Comparison of ENCODE assay signal across 13 cellular contexts in genomic region chr3:54046677-54047214, GRCh38.
A peak's percentile ranks its signal among the peaks of the same experiment; 100 is the strongest.
DNase-seq lines count a peak whose midpoint lies in the region; ATAC-seq, FAIRE-seq and TF ChIP-seq lines count a peak whose summit lies in the region.
"Had no signal": no experiment of that assay in that cellular context is flagged by ENCODE, and none has a peak within 500 bp of the region (broad histone marks: within the 10 kb centered on the region; RNA-seq: fewer than 3 reads in every experiment).

No MANE protein-coding gene starts in this region.

- no peaks in the 10 kb centered on the region for H3K36me3 ChIP-seq in body of pancreas (replicated peaks in 1 of 2; ENCODE audit: insufficient read depth in 1 of 2, low read depth in 2 of 2)

- no peaks in the 10 kb centered on the region for H3K27me3 ChIP-seq in body of pancreas

- peak; percentile 9 for FAIRE-seq in HTR-8/SVneo (lab: Jason Lieb, UNC)
- FAIRE-seq: G401.6 had no signal

- DNase-seq in AG08395 (ENCODE audit: low spot score) (peak; percentile 24), HTR-8/SVneo (ENCODE audit: insufficient read length, low spot score) (no peak), body of pancreas (peak; percentile 12 to 66 (median 39)), left colon (no peak), HCEC 1CT (no peak)
- no peak for DNase-seq in stimulated activated CD4-positive, alpha-beta T cell treated with anti-CD3 and anti-CD28 coated beads, Interleukin-15, amount 100 ng/mL, for 24 hours
- no peak for DNase-seq in activated CD8-positive, alpha-beta memory T cell treated with anti-CD3 and anti-CD28 coated beads, Interleukin-2, amount 10 ng/mL, durations not matched to agents 7 days and 5 days
- DNase-seq: aorta, hypothalamus, T-helper 9 cell had no signal

- no peak overlapping the region for H3K27ac Mint-ChIP-seq in activated CD8-positive, alpha-beta memory T cell treated with anti-CD3 and anti-CD28 coated beads, Interleukin-2, amount 10 ng/mL, durations not matched to agents 7 days and 5 days
- H3K27ac Mint-ChIP-seq: GM23338 had no signal

- H3K36me3 Mint-ChIP-seq in activated CD8-positive, alpha-beta memory T cell treated with anti-CD3 and anti-CD28 coated beads, Interleukin-2, amount 10 ng/mL, durations not matched to agents 7 days and 5 days: no peaks in the 10 kb centered on the region

- no peak for TF ChIP-seq CTCF in body of pancreas (IDR thresholded peaks at IDR 0.05)

- H3K4me3 Mint-ChIP-seq in activated CD8-positive, alpha-beta memory T cell treated with anti-CD3 and anti-CD28 coated beads, Interleukin-2, amount 10 ng/mL, durations not matched to agents 7 days and 5 days: no peak overlapping the region
- H3K4me3 Mint-ChIP-seq: GM23338 had no signal

- no peaks in the 10 kb centered on the region for H3K9me3 ChIP-seq in body of pancreas

- ATAC-seq in body of pancreas (no peak), left colon (peak; percentile 55), GM19328 (IDR thresholded peaks at IDR 0.05; ENCODE audit: unreplicated experiment) (no peak)
- no peak for ATAC-seq in activated CD8-positive, alpha-beta memory T cell treated with anti-CD3 and anti-CD28 coated beads, Interleukin-2, amount 10 ng/mL, durations not matched to agents 7 days and 5 days
- ATAC-seq: GM23338 had no signal

- CTCF ChIA-PET in activated CD8-positive, alpha-beta memory T cell treated with anti-CD3 and anti-CD28 coated beads, Interleukin-2, amount 10 ng/mL, durations not matched to agents 7 days and 5 days (lab: Charles Lee): no interaction called here

- intact Hi-C loops in body of pancreas (cut with DNase I) (no loop called here), left colon (cut with DNase I, micrococcal nuclease) (no loop called here)

- H3K27ac ChIP-seq in body of pancreas: peak overlapping the region in 1 of 4 donors; percentile 20

- TF ChIP-seq POLR2A in body of pancreas (IDR thresholded peaks at IDR 0.05): no peak

- H3K4me3 ChIP-seq in body of pancreas: no peak overlapping the region
- H3K4me3 ChIP-seq: GM23338 had no signal

- peaks cover 24% of the 10 kb centered on the region for H3K4me1 ChIP-seq in body of pancreas

- no peaks in the 10 kb centered on the region for H3K4me1 Mint-ChIP-seq in activated CD8-positive, alpha-beta memory T cell treated with anti-CD3 and anti-CD28 coated beads, Interleukin-2, amount 10 ng/mL, durations not matched to agents 7 days and 5 days

- peaks cover 6% of the 10 kb centered on the region for H3K27me3 Mint-ChIP-seq in activated CD8-positive, alpha-beta memory T cell treated with anti-CD3 and anti-CD28 coated beads, Interleukin-2, amount 10 ng/mL, durations not matched to agents 7 days and 5 days

- H3K9me3 Mint-ChIP-seq in activated CD8-positive, alpha-beta memory T cell treated with anti-CD3 and anti-CD28 coated beads, Interleukin-2, amount 10 ng/mL, durations not matched to agents 7 days and 5 days (ENCODE audit: low read depth): no peaks in the 10 kb centered on the region
- H3K9me3 Mint-ChIP-seq: GM23338 had no signal

Comparison
In these comparisons a context has a peak if more than half of its experiments do, and no peak if none do; other contexts are left out.
1. DNase-seq: peak in AG08395 (single experiment) and body of pancreas (4 of 4); none in HTR-8/SVneo (single experiment), left colon (0 of 2), stimulated activated CD4-positive, alpha-beta T cell treated with anti-CD3 and anti-CD28 coated beads, Interleukin-15, amount 100 ng/mL, for 24 hours (single experiment), activated CD8-positive, alpha-beta memory T cell treated with anti-CD3 and anti-CD28 coated beads, Interleukin-2, amount 10 ng/mL, durations not matched to agents 7 days and 5 days (single experiment) and HCEC 1CT (single experiment).